ENCODE assay signal across 1 cellular context in genomic region chr14:65186951-65187350, GRCh38.
TF ChIP-seq lines count a peak whose summit lies in the region.

No MANE protein-coding gene starts in this region.

TF ChIP-seq in WTC11, 78 proteins besides CTCF, POLR2A, EP300 and RAD21 (continued from another document):
- TF ChIP-seq IRF2 (CRISPR knock-in tag; IDR thresholded peaks at IDR 0.05; ENCODE audit: borderline replicate concordance, low read depth) = no peak
